In the genomic region with DNA sequence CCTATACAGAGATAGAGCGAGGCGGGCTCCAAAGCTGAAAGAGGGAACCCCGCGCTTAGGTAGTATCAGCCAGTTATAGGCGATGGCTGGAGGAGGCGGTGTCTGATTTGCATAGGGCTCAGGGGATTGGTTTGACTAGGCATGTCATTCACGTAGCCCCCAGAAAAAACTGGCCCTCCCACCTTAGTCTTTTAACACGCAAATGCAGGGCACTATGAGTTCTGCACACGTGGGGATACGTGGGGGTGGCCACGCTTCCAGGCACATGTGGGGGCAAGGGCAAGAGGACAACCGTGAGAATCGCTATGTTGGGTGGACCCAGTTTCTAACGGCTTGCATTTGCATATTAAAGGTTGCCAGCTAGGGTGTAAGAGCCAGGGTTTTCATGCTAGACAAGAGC, we compare ENCODE assay signal across 9 cellular contexts. TPM values are rescaled to one million over a fixed set of nuclear protein-coding genes. Genes with fewer than 3 reads are reported as not detected.
DNase-seq lines count a peak whose midpoint lies in the region; FAIRE-seq and TF ChIP-seq lines count a peak whose summit lies in the region.
"Had no signal": no experiment of that assay in that cellular context is flagged by ENCODE, and none has a peak within 500 bp of the region (broad histone marks: within the 10 kb centered on the region; RNA-seq: fewer than 3 reads in every experiment).

No MANE protein-coding gene starts in this region.

- no peaks in the 10 kb centered on the region for H3K4me1 Mint-ChIP-seq in chondrocyte (ENCODE audit: low read depth)

- peaks cover 1% of the 10 kb centered on the region for H3K36me3 Mint-ChIP-seq in chondrocyte (ENCODE audit: low read depth)

- no peak overlapping the region for H3K4me3 Mint-ChIP-seq in chondrocyte (ENCODE audit: unreplicated experiment)

- H3K27me3 Mint-ChIP-seq in chondrocyte (ENCODE audit: low read depth) = no peaks in the 10 kb centered on the region

- peak in 4 of 6 experiments; percentile 11 to 45 (median 16) for DNase-seq in stimulated activated naive CD4-positive, alpha-beta T cell (lab: John Stamatoyannopoulos, UW)
- DNase-seq in stimulated activated naive CD4-positive, alpha-beta T cell treated with Interleukin-2 at 50 U/mL for 16 hours (lab: John Stamatoyannopoulos, UW) = no peak
- DNase-seq in effector CD8-positive, alpha-beta T cell (lab: John Stamatoyannopoulos, UW) = peak; percentile 36
- peak; percentile 54 for DNase-seq in medulla oblongata (ENCODE audit: extremely low spot score)
- no peak for DNase-seq in D721Med (ENCODE audit: insufficient read length, low spot score)
- no peak for DNase-seq in chondrocyte (ENCODE audit: low spot score)
- no peak for DNase-seq in NCI-H1092 treated with DMSO at 0.1 percent for 48 hours (lab: John Stamatoyannopoulos, UW)
- DNase-seq in NCI-H774 (lab: John Stamatoyannopoulos, UW) = no peak

- H3K9me3 Mint-ChIP-seq in chondrocyte (ENCODE audit: low read depth) = no peaks in the 10 kb centered on the region

- TF ChIP-seq CTCF in D721Med (IDR thresholded peaks at IDR 0.05; ENCODE audit: insufficient read depth, missing control alignments) (no peak), chondrocyte (IDR thresholded peaks at IDR 0.05) (no peak)

- no peak overlapping the region for H3K27ac Mint-ChIP-seq in chondrocyte (ENCODE audit: unreplicated experiment)

- FAIRE-seq in D721Med (lab: Jason Lieb, UNC) = no peak

RNA-seq across cellular contexts. Expression of gene MSTN, which starts 56.7 kb away (rescaled TPM):
- 0.44 to 0.99 TPM (median 0.45 TPM) in 3 replicates for total RNA-seq in chondrocyte
- total RNA-seq: OCI-LY7 had no signal

Comparison
In these comparisons a context has a peak if more than half of its experiments do, and no peak if none do; other contexts are left out.
1. DNase-seq: peak in stimulated activated naive CD4-positive, alpha-beta T cell (4 of 6), effector CD8-positive, alpha-beta T cell (single experiment) and medulla oblongata (single experiment); none in stimulated activated naive CD4-positive, alpha-beta T cell treated with Interleukin-2 at 50 U/mL for 16 hours (single experiment), D721Med (single experiment), chondrocyte (single experiment), NCI-H1092 treated with DMSO at 0.1 percent for 48 hours (single experiment) and NCI-H774 (single experiment).